8 cellular contexts compared by ENCODE assay signal in the genomic region with DNA sequence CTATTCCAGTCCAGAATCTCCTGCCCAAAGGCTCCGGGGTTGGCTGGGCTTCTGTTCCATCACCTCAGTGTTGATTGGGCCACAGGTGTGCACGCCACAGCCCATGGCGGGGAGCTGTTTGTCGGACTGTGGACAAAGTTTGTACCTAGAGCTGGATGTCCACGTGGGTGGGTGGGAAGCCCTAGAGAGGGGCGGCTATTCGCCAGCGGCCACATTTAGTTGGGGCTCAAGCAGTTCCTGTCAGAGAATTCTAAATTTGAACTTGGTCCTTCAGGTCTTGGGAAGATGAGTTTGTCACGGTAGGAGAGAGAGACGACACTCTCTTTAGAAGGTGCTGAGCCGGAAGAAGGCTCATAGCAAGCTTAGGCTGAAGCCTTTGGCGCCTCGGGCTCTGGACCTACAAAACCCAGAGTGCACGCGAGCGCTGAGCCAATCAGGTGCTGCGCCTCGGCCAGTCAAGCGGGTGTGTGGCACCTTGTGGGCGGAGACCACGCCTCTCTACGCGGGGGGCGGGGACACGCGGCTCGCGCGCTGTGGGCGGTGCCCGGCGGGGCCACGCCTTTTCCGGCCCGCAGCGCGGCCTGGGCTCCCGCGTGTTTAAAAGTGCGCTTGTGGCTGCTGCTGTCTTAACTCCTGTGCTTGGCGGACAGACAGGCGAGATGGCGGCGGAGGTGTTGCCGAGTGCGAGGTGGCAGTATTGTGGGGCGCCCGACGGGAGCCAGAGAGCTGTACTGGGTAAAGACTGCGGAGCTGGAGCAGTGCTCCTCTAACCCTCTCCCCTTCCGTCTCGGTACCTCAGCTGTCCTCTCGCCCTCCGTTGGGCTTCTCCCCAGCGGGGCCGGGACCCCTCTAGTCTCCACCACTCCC. TPM values are rescaled to one million over a fixed set of nuclear protein-coding genes. Genes with fewer than 3 reads are reported as not detected.
DNase-seq lines count a peak whose midpoint lies in the region; ATAC-seq, FAIRE-seq and TF ChIP-seq lines count a peak whose summit lies in the region.

A gene with protein sequence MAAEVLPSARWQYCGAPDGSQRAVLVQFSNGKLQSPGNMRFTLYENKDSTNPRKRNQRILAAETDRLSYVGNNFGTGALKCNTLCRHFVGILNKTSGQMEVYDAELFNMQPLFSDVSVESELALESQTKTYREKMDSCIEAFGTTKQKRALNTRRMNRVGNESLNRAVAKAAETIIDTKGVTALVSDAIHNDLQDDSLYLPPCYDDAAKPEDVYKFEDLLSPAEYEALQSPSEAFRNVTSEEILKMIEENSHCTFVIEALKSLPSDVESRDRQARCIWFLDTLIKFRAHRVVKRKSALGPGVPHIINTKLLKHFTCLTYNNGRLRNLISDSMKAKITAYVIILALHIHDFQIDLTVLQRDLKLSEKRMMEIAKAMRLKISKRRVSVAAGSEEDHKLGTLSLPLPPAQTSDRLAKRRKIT (plus strand): TSS at position 560 of the 867 bp plus-strand sequence. CDS start 100 bp downstream, at position 660.

- H3K4me1 ChIP-seq in Loucy (ENCODE audit: insufficient read depth, low read length, poor library complexity, severe bottlenecking): peaks cover 33% of the 10 kb centered on the region
- no peaks in the 10 kb centered on the region for H3K4me1 ChIP-seq in RWPE2 (ENCODE audit: insufficient read depth, poor library complexity, severe bottlenecking)

- no peaks in the 10 kb centered on the region for H3K36me3 ChIP-seq in Loucy (ENCODE audit: insufficient read depth, low read length)
- peaks cover 30% of the 10 kb centered on the region for H3K36me3 ChIP-seq in RWPE2 (ENCODE audit: low read depth)

- H3K27ac ChIP-seq in RWPE2 (ENCODE audit: poor library complexity, severe bottlenecking): peak within 1 kb of the TSS; percentile 56

- H3K9me2 ChIP-seq in Loucy (replicated peaks; ENCODE audit: low read depth, low read length): no peaks in the 10 kb centered on the region

- peaks cover 33% of the 10 kb centered on the region for H3K36me3 Mint-ChIP-seq in activated T-helper 2 cell treated with anti-CD3 and anti-CD28 coated beads, Interferon-gamma antibody, Interleukin-2, Interleukin-4, amounts not matched to agents 10 μg/mL and 5 μg/mL and 100 μg/mL, durations not matched to agents 14 hours and 24 hours and 36 hours (ENCODE audit: low read depth)
- H3K36me3 Mint-ChIP-seq in natural killer cell treated with Interleukin-12 subunit alpha and Interleukin-12 subunit beta and Interleukin-15 and Interleukin-18, amount 100 ng/mL, for 72 hours: peaks cover 7% of the 10 kb centered on the region

- H3K9ac ChIP-seq in Loucy (ENCODE audit: low read depth, low read length, poor library complexity, severe bottlenecking): peak within 1 kb of the TSS; percentile 84

- peak within 1 kb of the TSS; percentile 95 for H3K27ac Mint-ChIP-seq in activated T-helper 2 cell treated with anti-CD3 and anti-CD28 coated beads, Interferon-gamma antibody, Interleukin-2, Interleukin-4, amounts not matched to agents 10 μg/mL and 5 μg/mL and 100 μg/mL, durations not matched to agents 14 hours and 24 hours and 36 hours
- peak within 1 kb of the TSS; percentile 92 for H3K27ac Mint-ChIP-seq in natural killer cell treated with Interleukin-12 subunit alpha and Interleukin-12 subunit beta and Interleukin-15 and Interleukin-18, amount 100 ng/mL, for 72 hours

- H3K9me3 Mint-ChIP-seq in activated T-helper 2 cell treated with anti-CD3 and anti-CD28 coated beads, Interferon-gamma antibody, Interleukin-2, Interleukin-4, amounts not matched to agents 10 μg/mL and 5 μg/mL and 100 μg/mL, durations not matched to agents 14 hours and 24 hours and 36 hours: no peaks in the 10 kb centered on the region
- no peaks in the 10 kb centered on the region for H3K9me3 Mint-ChIP-seq in natural killer cell treated with Interleukin-12 subunit alpha and Interleukin-12 subunit beta and Interleukin-15 and Interleukin-18, amount 100 ng/mL, for 72 hours

- FAIRE-seq in H54 (lab: Jason Lieb, UNC): peak; percentile 67

- H3F3A ChIP-seq in Loucy (ENCODE audit: low read depth): no peaks in the 10 kb centered on the region

- TF ChIP-seq CTCF in Loucy (conservative IDR thresholded peaks at IDR 0.05; ENCODE audit: low read length) (no peak), RWPE2 (IDR thresholded peaks at IDR 0.05; ENCODE audit: poor library complexity, severe bottlenecking) (no peak)

- ATAC-seq in RWPE2 (ENCODE audit: low read depth): peak; percentile 90
- ATAC-seq in natural killer cell treated with Interleukin-12 subunit alpha and Interleukin-12 subunit beta and Interleukin-15 and Interleukin-18, amount 100 ng/mL, for 72 hours: peak; percentile 99 to 100

- H3K27me3 ChIP-seq in Loucy (ENCODE audit: insufficient read depth, low read length, poor library complexity, severe bottlenecking): no peaks in the 10 kb centered on the region
- H3K27me3 ChIP-seq in RWPE2 (ENCODE audit: insufficient read depth, poor library complexity, severe bottlenecking): no peaks in the 10 kb centered on the region

- peaks cover 5% of the 10 kb centered on the region for H3K27me3 Mint-ChIP-seq in activated T-helper 2 cell treated with anti-CD3 and anti-CD28 coated beads, Interferon-gamma antibody, Interleukin-2, Interleukin-4, amounts not matched to agents 10 μg/mL and 5 μg/mL and 100 μg/mL, durations not matched to agents 14 hours and 24 hours and 36 hours (ENCODE audit: low read depth)
- peaks cover 6 to 11% of the 10 kb centered on the region in 2 donors for H3K27me3 Mint-ChIP-seq in natural killer cell treated with Interleukin-12 subunit alpha and Interleukin-12 subunit beta and Interleukin-15 and Interleukin-18, amount 100 ng/mL, for 72 hours

- DNase-seq in ELF-1 (ENCODE audit: low read depth, low spot score) (peak; percentile 98), H54 (ENCODE audit: insufficient read length, low spot score) (peak; percentile 87), RWPE2 (ENCODE audit: low spot score) (peak; percentile 96), fibroblast of peridontal ligament (ENCODE audit: extremely low read depth) (peak; percentile 81)
- peak; percentile 95 for DNase-seq in activated T-helper 2 cell treated with anti-CD3 and anti-CD28 coated beads, Interferon-gamma antibody, Interleukin-2, Interleukin-4, amounts not matched to agents 10 μg/mL and 5 μg/mL and 100 μg/mL, durations not matched to agents 14 hours and 24 hours and 36 hours (ENCODE audit: low spot score)
- peak; percentile 97 for DNase-seq in natural killer cell treated with Interleukin-12 subunit alpha and Interleukin-12 subunit beta and Interleukin-15 and Interleukin-18, amount 100 ng/mL, for 72 hours (ENCODE audit: low spot score)
- peak; percentile 93 for DNase-seq in stimulated activated naive CD4-positive, alpha-beta T cell treated with Interleukin-2 at 50 U/mL for 16 hours (lab: John Stamatoyannopoulos, UW)

- H4K20me1 ChIP-seq in Loucy (ENCODE audit: insufficient read depth, low read length, poor library complexity, severe bottlenecking): peaks cover 6% of the 10 kb centered on the region

- H3K4me3 ChIP-seq in Loucy (ENCODE audit: low read length, poor library complexity, severe bottlenecking) (peak within 1 kb of the TSS; percentile 88), RWPE2 (ENCODE audit: severe bottlenecking) (peak within 1 kb of the TSS; percentile 58)

- H3K9me3 ChIP-seq in Loucy (ENCODE audit: insufficient read depth, low read depth, low read length) (no peaks in the 10 kb centered on the region), RWPE2 (ENCODE audit: severe bottlenecking) (no peaks in the 10 kb centered on the region)

- TF ChIP-seq POLR2A in H54 (IDR thresholded peaks at IDR 0.05; ENCODE audit: low read depth, low read length): peak; percentile 65

- H3K4me3 Mint-ChIP-seq in activated T-helper 2 cell treated with anti-CD3 and anti-CD28 coated beads, Interferon-gamma antibody, Interleukin-2, Interleukin-4, amounts not matched to agents 10 μg/mL and 5 μg/mL and 100 μg/mL, durations not matched to agents 14 hours and 24 hours and 36 hours (ENCODE audit: low read depth): peak within 1 kb of the TSS; percentile 100
- H3K4me3 Mint-ChIP-seq in natural killer cell treated with Interleukin-12 subunit alpha and Interleukin-12 subunit beta and Interleukin-15 and Interleukin-18, amount 100 ng/mL, for 72 hours: peak within 1 kb of the TSS; percentile 98

- peak within 1 kb of the TSS; percentile 94 for H2AFZ ChIP-seq in Loucy (ENCODE audit: low read length)

- peaks cover 33% of the 10 kb centered on the region for H3K4me1 Mint-ChIP-seq in activated T-helper 2 cell treated with anti-CD3 and anti-CD28 coated beads, Interferon-gamma antibody, Interleukin-2, Interleukin-4, amounts not matched to agents 10 μg/mL and 5 μg/mL and 100 μg/mL, durations not matched to agents 14 hours and 24 hours and 36 hours (ENCODE audit: low read depth)
- peaks cover 28 to 43% of the 10 kb centered on the region in 2 donors for H3K4me1 Mint-ChIP-seq in natural killer cell treated with Interleukin-12 subunit alpha and Interleukin-12 subunit beta and Interleukin-15 and Interleukin-18, amount 100 ng/mL, for 72 hours (ENCODE audit: low read depth in 2 of 2)

- intact Hi-C loops in activated T-helper 2 cell treated with anti-CD3 and anti-CD28 coated beads, Interferon-gamma antibody, Interleukin-2, Interleukin-4, amounts not matched to agents 10 μg/mL and 5 μg/mL and 100 μg/mL, durations not matched to agents 14 hours and 24 hours and 36 hours (cut with micrococcal nuclease): loop anchor here (1.0 to 5.0 kb wide), 6 partner anchors 20 to 1083 kb away; a partner anchor contains a TSS

- H3K4me2 ChIP-seq in Loucy (ENCODE audit: low read depth, low read length, poor library complexity, severe bottlenecking): peak within 1 kb of the TSS; percentile 77

- H3K79me2 ChIP-seq in Loucy (ENCODE audit: insufficient read depth, low read length): peaks cover 31% of the 10 kb centered on the region

RNA-seq across cellular contexts. Expression of the gene that starts here (rescaled TPM):
- total RNA-seq in activated T-helper 2 cell treated with anti-CD3 and anti-CD28 coated beads, Interferon-gamma antibody, Interleukin-2, Interleukin-4, amounts not matched to agents 10 μg/mL and 5 μg/mL and 100 μg/mL, durations not matched to agents 14 hours and 24 hours and 36 hours: 48.0 and 49.4 TPM in 2 replicates
- 10 to 100 TPM; 37.0 to 70.2 TPM for total RNA-seq in natural killer cell treated with Interleukin-12 subunit alpha and Interleukin-12 subunit beta and Interleukin-15 and Interleukin-18, amount 100 ng/mL, for 72 hours

Comparison
In these comparisons a context has a peak if more than half of its experiments do, and no peak if none do; other contexts are left out.
1. Peak in every context shown above with its lines: DNase-seq, ATAC-seq, H3K4me3 ChIP-seq and H3K27ac ChIP-seq.